ENCODE assay signal across 9 cellular contexts in genomic region chr1:31811605-31812004, GRCh38. TPM values are rescaled to one million over a fixed set of nuclear protein-coding genes. Genes with fewer than 3 reads are reported as not detected.
DNase-seq lines count a peak whose midpoint lies in the region; ATAC-seq and TF ChIP-seq lines count a peak whose summit lies in the region.
"Had no signal": no experiment of that assay in that cellular context is flagged by ENCODE, and none has a peak within 500 bp of the region (broad histone marks: within the 10 kb centered on the region; RNA-seq: fewer than 3 reads in every experiment).

No MANE protein-coding gene starts in this region.

- no peak for TF ChIP-seq CTCF in HEK293 (tag by site-specific recombination; IDR thresholded peaks at IDR 0.05)

- H3K79me2 ChIP-seq in trophoblast cell (ENCODE audit: control insufficient read depth, insufficient read depth, low read length, poor library complexity) = no peaks in the 10 kb centered on the region

- no peak overlapping the region for H2BK120ac ChIP-seq in trophoblast cell (ENCODE audit: insufficient read depth, low read length, poor library complexity)

- H3K4me1 ChIP-seq in HEK293 (ENCODE audit: control insufficient read depth, insufficient read depth, low read length) (no peaks in the 10 kb centered on the region), trophoblast cell (ENCODE audit: control insufficient read depth in 1 of 2, insufficient read depth in 2 of 2, low read length in 2 of 2) (peaks cover 10 to 11% of the 10 kb centered on the region in 2 experiments)

- H3K9ac ChIP-seq in trophoblast cell (ENCODE audit: low read length) = no peak overlapping the region

- H3K18ac ChIP-seq in trophoblast cell (ENCODE audit: low read length) = no peak overlapping the region

- ATAC-seq in HG03521 (IDR thresholded peaks at IDR 0.05; ENCODE audit: unreplicated experiment) = no peak
- ATAC-seq in GM19324 (IDR thresholded peaks at IDR 0.05; ENCODE audit: low FRiP score, unreplicated experiment) = no peak
- no peak for ATAC-seq in HG02840 (IDR thresholded peaks at IDR 0.05; ENCODE audit: low FRiP score, unreplicated experiment)
- ATAC-seq: Panc1 had no signal

- no CpG with 5 or more reads among the region's 7 CpGs for WGBS in trophoblast cell (ENCODE audit: extremely low coverage, insufficient coverage, insufficient read length)

- POLR2A ChIA-PET in HEK293 (lab: Yijun Ruan, JAX) = no interaction called here

- no peak overlapping the region for H2AFZ ChIP-seq in trophoblast cell (ENCODE audit: insufficient read depth, low read length, poor library complexity)

- H2AK5ac ChIP-seq in trophoblast cell (ENCODE audit: low read length) = no peak overlapping the region

- H3K27ac ChIP-seq in HEK293 (ENCODE audit: extremely low read depth, low read depth, low read length) = no peak overlapping the region
- no peak overlapping the region for H3K27ac ChIP-seq in trophoblast cell (ENCODE audit: low read depth, low read length)

- no peaks in the 10 kb centered on the region for H3K9me3 ChIP-seq in HEK293 (ENCODE audit: control insufficient read depth, insufficient read depth, low read depth, low read length)
- H3K9me3 ChIP-seq in trophoblast cell (ENCODE audit: insufficient read depth, low read depth, low read length) = no peaks in the 10 kb centered on the region

- no peak overlapping the region for H3K4me2 ChIP-seq in trophoblast cell (ENCODE audit: low read length)

- CTCF ChIA-PET in HEK293 (lab: Yijun Ruan, JAX) = interaction anchor here (0.6 to 2.9 kb wide), 2 partner anchors 152 to 232 kb away, joined by 3 to 17 read pairs; no protein-coding TSS in a partner anchor

- H2BK5ac ChIP-seq in trophoblast cell (ENCODE audit: low read depth, low read length, poor library complexity) = no peak overlapping the region

- no peak overlapping the region for H3K23ac ChIP-seq in trophoblast cell (ENCODE audit: low read length)

- H3K4ac ChIP-seq in trophoblast cell (ENCODE audit: low read depth, low read length) = no peak overlapping the region

- no peaks in the 10 kb centered on the region for H3K79me1 ChIP-seq in trophoblast cell (ENCODE audit: low read length)

- peak; percentile 7 for DNase-seq in NCI-H524 treated with DMSO at 0.1 percent for 48 hours (lab: John Stamatoyannopoulos, UW)
- peak; percentile 54 for DNase-seq in fibroblast of gingiva (ENCODE audit: low read depth)
- peak; percentile 30 to 77 for DNase-seq in trophoblast cell
- no peak for DNase-seq in activated T-cell treated with anti-CD3 and anti-CD28 coated beads, Interleukin-2, amount 50 U/mL, for 1 hour

- H4K12ac ChIP-seq in trophoblast cell (ENCODE audit: low read depth, low read length) = no peak overlapping the region

- H3K4me3 ChIP-seq in HEK293 (ENCODE audit: low read depth, low read length) (no peak overlapping the region), trophoblast cell (ENCODE audit: low read depth, low read length) (no peak overlapping the region)

- H3K27me3 ChIP-seq in trophoblast cell (ENCODE audit: insufficient read depth, low read length) = no peaks in the 10 kb centered on the region

- no peaks in the 10 kb centered on the region for H3K36me3 ChIP-seq in HEK293 (ENCODE audit: control insufficient read depth in 2 of 2, insufficient read depth in 1 of 2, low read length in 2 of 2)
- no peaks in the 10 kb centered on the region for H3K36me3 ChIP-seq in trophoblast cell (ENCODE audit: control insufficient read depth in 1 of 2, insufficient read depth in 2 of 2, low read length in 2 of 2)

- H3K14ac ChIP-seq in trophoblast cell (ENCODE audit: low read length) = no peak overlapping the region

- no peak overlapping the region for H4K8ac ChIP-seq in trophoblast cell (ENCODE audit: low read depth, low read length)

- H2BK12ac ChIP-seq in trophoblast cell (ENCODE audit: low read length) = no peak overlapping the region

- no peak overlapping the region for H4K91ac ChIP-seq in trophoblast cell (ENCODE audit: low read depth, low read length)

TF ChIP-seq in HEK293, 187 proteins besides CTCF, POLR2A, EP300 and RAD21:
- TF ChIP-seq ZBTB8A (tag by site-specific recombination; IDR thresholded peaks at IDR 0.05) (peak; percentile 49), ZFHX2 (tag by site-specific recombination; conservative IDR thresholded peaks at IDR 0.05) (peak; percentile 24; the same call in 1 of the 2 replicates), REPIN1 (tag by site-specific recombination; IDR thresholded peaks at IDR 0.05; ENCODE audit: low read depth) (no peak), ZNF513 (tag by site-specific recombination; IDR thresholded peaks at IDR 0.05) (no peak)
TF ChIP-seq in HEK293: peak in this region for 2.

RNA-seq across cellular contexts. Expression of gene SPOCD1, which starts 4.2 kb away (rescaled TPM):
- 0.83 and 0.87 TPM in 2 replicates for polyA plus RNA-seq in trophoblast cell (2013)

RNA-seq across cellular contexts. Expression of gene ADGRB2, which starts 47.5 kb away (rescaled TPM):
- polyA plus RNA-seq in trophoblast cell (2013) = 9.6 and 10.2 TPM in 2 replicates
